20 cellular contexts compared by ENCODE assay signal in the genomic region with DNA sequence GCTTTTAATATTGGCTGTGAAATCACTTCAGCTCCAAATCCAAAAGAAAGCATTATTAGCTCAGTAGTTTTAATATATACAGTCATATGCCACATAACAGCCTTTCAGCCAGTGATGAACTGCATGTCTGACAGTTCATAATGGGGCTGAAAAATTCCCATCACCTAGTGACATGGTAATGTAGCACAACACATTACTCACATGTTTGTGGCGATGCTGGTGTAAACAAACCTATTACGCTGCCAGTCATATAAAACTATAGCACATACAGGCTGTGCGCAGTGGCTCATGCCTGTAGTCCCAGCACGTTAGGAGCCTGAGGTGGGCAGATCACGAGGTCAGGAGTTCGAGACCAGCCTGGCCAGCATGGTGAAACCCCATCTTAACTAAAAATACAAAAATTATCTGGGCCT.
DNase-seq lines count a peak whose midpoint lies in the region; FAIRE-seq and TF ChIP-seq lines count a peak whose summit lies in the region.
"Had no signal": no experiment of that assay in that cellular context is flagged by ENCODE, and none has a peak within 500 bp of the region (broad histone marks: within the 10 kb centered on the region; RNA-seq: fewer than 3 reads in every experiment).

No MANE protein-coding gene starts in this region.

- no peaks in the 10 kb centered on the region for H3K9me3 ChIP-seq in neural cell (ENCODE audit: low read length)
- no peaks in the 10 kb centered on the region for H3K9me3 ChIP-seq in CD4-positive, alpha-beta memory T cell (ENCODE audit: control insufficient read depth in 1 of 2, low read length in 2 of 2)
- H3K9me3 ChIP-seq: neutrophil, SJCRH30 had no signal

- POLR2A ChIA-PET in CD4-positive, alpha-beta memory T cell (lab: Charles Lee; ENCODE audit: partially characterized antibody) = interaction anchor here (0.6 to 3.7 kb wide), 4 partner anchors 13 to 48 kb away, joined by 3 to 20 read pairs (median 11); no protein-coding TSS in a partner anchor

- H3K4me1 ChIP-seq in CD4-positive, alpha-beta memory T cell (ENCODE audit: insufficient read depth, low read length) = no peaks in the 10 kb centered on the region
- H3K4me1 ChIP-seq: SJCRH30 had no signal

- peaks cover 30% of the 10 kb centered on the region for H3K36me3 Mint-ChIP-seq in activated T-cell treated with anti-CD3 and anti-CD28 coated beads, Interleukin-2, amount 50 U/mL, for 24 hours (ENCODE audit: low read depth)
- H3K36me3 Mint-ChIP-seq in activated T-helper 1 cell treated with anti-CD3 and anti-CD28 coated beads, Interleukin-12 subunit alpha, Interleukin-12 subunit beta, Interleukin-2, Interleukin-4 antibody, amounts not matched to agents 30 ng/mL and 10 ng/mL and 1 ng/mL, durations not matched to agents 14 hours and 24 hours and 36 hours (ENCODE audit: low read depth) = peaks cover 11% of the 10 kb centered on the region
- H3K36me3 Mint-ChIP-seq in CD4-positive, alpha-beta memory T cell = peaks cover 6 to 8% of the 10 kb centered on the region in 2 donors

- no peak for TF ChIP-seq POLR2A in H54 (IDR thresholded peaks at IDR 0.05; ENCODE audit: low read depth, low read length)

- H3K27ac Mint-ChIP-seq in activated T-cell treated with anti-CD3 and anti-CD28 coated beads, Interleukin-2, amount 50 U/mL, for 24 hours = peak overlapping the region; percentile 63
- H3K27ac Mint-ChIP-seq in activated T-helper 1 cell treated with anti-CD3 and anti-CD28 coated beads, Interleukin-12 subunit alpha, Interleukin-12 subunit beta, Interleukin-2, Interleukin-4 antibody, amounts not matched to agents 30 ng/mL and 10 ng/mL and 1 ng/mL, durations not matched to agents 14 hours and 24 hours and 36 hours = peak overlapping the region; percentile 5
- H3K27ac Mint-ChIP-seq in CD4-positive, alpha-beta memory T cell = peak overlapping the region in 2 of 7 donors; percentile 41 to 42
- H3K27ac Mint-ChIP-seq: activated naive CD8-positive, alpha-beta T cell treated with anti-CD3 and anti-CD28 coated beads, Interleukin-2, amount 10 ng/mL, durations not matched to agents 7 days and 5 days; HFFc6 had no signal

- no peak overlapping the region for H3K4me2 ChIP-seq in neural cell (ENCODE audit: low read length)
- H3K4me2 ChIP-seq: hepatocyte had no signal

- no peak overlapping the region for H3K9ac ChIP-seq in neural cell (ENCODE audit: low read length)

- CTCF ChIA-PET in CD4-positive, alpha-beta memory T cell (lab: Charles Lee; ENCODE audit: partially characterized antibody) = interaction anchor here (1.5 kb wide), 1 partner anchor 31 kb away, joined by 3 read pairs; no protein-coding TSS in a partner anchor

- H3K27me3 Mint-ChIP-seq in activated T-cell treated with anti-CD3 and anti-CD28 coated beads, Interleukin-2, amount 50 U/mL, for 24 hours = no peaks in the 10 kb centered on the region
- no peaks in the 10 kb centered on the region for H3K27me3 Mint-ChIP-seq in activated T-helper 1 cell treated with anti-CD3 and anti-CD28 coated beads, Interleukin-12 subunit alpha, Interleukin-12 subunit beta, Interleukin-2, Interleukin-4 antibody, amounts not matched to agents 30 ng/mL and 10 ng/mL and 1 ng/mL, durations not matched to agents 14 hours and 24 hours and 36 hours (ENCODE audit: insufficient read depth)
- H3K27me3 Mint-ChIP-seq in CD4-positive, alpha-beta memory T cell = no peaks in the 10 kb centered on the region
- H3K27me3 Mint-ChIP-seq: activated naive CD8-positive, alpha-beta T cell treated with anti-CD3 and anti-CD28 coated beads, Interleukin-2, amount 10 ng/mL, durations not matched to agents 7 days and 5 days had no signal

- FAIRE-seq in H54 (lab: Jason Lieb, UNC) = peak; percentile 61
- FAIRE-seq: kidney had no signal

- no peak for TF ChIP-seq RAD21 in neural cell (conservative IDR thresholded peaks at IDR 0.05)

- peak overlapping the region; percentile 23 for H3K27ac ChIP-seq in neural cell (ENCODE audit: low read length)
- H3K27ac ChIP-seq in CD4-positive, alpha-beta memory T cell (ENCODE audit: low read depth, low read length) = no peak overlapping the region
- H3K27ac ChIP-seq: hepatocyte, neutrophil, SJCRH30 had no signal

- DNase-seq in activated T-cell treated with anti-CD3 and anti-CD28 coated beads, Interleukin-2, amount 50 U/mL, for 24 hours = no peak
- DNase-seq in activated T-cell treated with anti-CD3 and anti-CD28 coated beads, Interleukin-2, amount 50 U/mL, for 1 hour = no peak
- DNase-seq in H54 (ENCODE audit: insufficient read length, low spot score) = no peak
- DNase-seq in activated T-helper 1 cell treated with anti-CD3 and anti-CD28 coated beads, Interleukin-12 subunit alpha, Interleukin-12 subunit beta, Interleukin-2, Interleukin-4 antibody, amounts not matched to agents 30 ng/mL and 10 ng/mL and 1 ng/mL, durations not matched to agents 14 hours and 24 hours and 36 hours (ENCODE audit: low spot score) = no peak
- no peak for DNase-seq in foreskin melanocyte
- DNase-seq in NCI-H2227 treated with DMSO at 0.1 percent for 48 hours (lab: John Stamatoyannopoulos, UW) = no peak
- no peak for DNase-seq in CD4-positive, alpha-beta memory T cell
- DNase-seq: activated naive CD8-positive, alpha-beta T cell treated with anti-CD3 and anti-CD28 coated beads, Interleukin-2, amount 10 ng/mL, durations not matched to agents 7 days and 5 days; effector memory CD4-positive, alpha-beta T cell; HFFc6; kidney; NCI-H1930; NCI-H510A; right cardiac atrium; SJCRH30; stimulated activated CD4-positive, alpha-beta T cell treated with anti-CD3 and anti-CD28 coated beads, Interleukin-1b, Interleukin-23, amount 100 ng/mL, for 48 hours; substantia nigra had no signal

- no peak overlapping the region for H3K4me3 ChIP-seq in neural cell (ENCODE audit: low read length)
- no peak overlapping the region for H3K4me3 ChIP-seq in CD4-positive, alpha-beta memory T cell (ENCODE audit: low read length in 2 of 2)
- H3K4me3 ChIP-seq: hepatocyte, SJCRH30 had no signal

- H3K36me3 ChIP-seq in neural cell (ENCODE audit: insufficient read depth, low read length) = no peaks in the 10 kb centered on the region
- no peaks in the 10 kb centered on the region for H3K36me3 ChIP-seq in CD4-positive, alpha-beta memory T cell (ENCODE audit: insufficient read depth, low read length)
- H3K36me3 ChIP-seq: SJCRH30 had no signal

- H3F3A ChIP-seq in neural cell (ENCODE audit: insufficient read depth, low read length, poor library complexity, severe bottlenecking) = no peaks in the 10 kb centered on the region

- no peak overlapping the region for H2AFZ ChIP-seq in neural cell (ENCODE audit: low read depth, low read length)
- H2AFZ ChIP-seq: hepatocyte had no signal

- H4K20me1 ChIP-seq in neural cell (ENCODE audit: insufficient read depth) = no peaks in the 10 kb centered on the region

- peaks cover 35% of the 10 kb centered on the region for H3K4me1 Mint-ChIP-seq in activated T-cell treated with anti-CD3 and anti-CD28 coated beads, Interleukin-2, amount 50 U/mL, for 24 hours (ENCODE audit: low read depth)
- peaks cover 41% of the 10 kb centered on the region for H3K4me1 Mint-ChIP-seq in activated T-helper 1 cell treated with anti-CD3 and anti-CD28 coated beads, Interleukin-12 subunit alpha, Interleukin-12 subunit beta, Interleukin-2, Interleukin-4 antibody, amounts not matched to agents 30 ng/mL and 10 ng/mL and 1 ng/mL, durations not matched to agents 14 hours and 24 hours and 36 hours (ENCODE audit: low read depth)
- H3K4me1 Mint-ChIP-seq in CD4-positive, alpha-beta memory T cell = peaks cover 7 to 17% (median 12%) of the 10 kb centered on the region in 4 donors

- intact Hi-C loops in activated T-helper 1 cell treated with anti-CD3 and anti-CD28 coated beads, Interleukin-12 subunit alpha, Interleukin-12 subunit beta, Interleukin-2, Interleukin-4 antibody, amounts not matched to agents 30 ng/mL and 10 ng/mL and 1 ng/mL, durations not matched to agents 14 hours and 24 hours and 36 hours (cut with micrococcal nuclease) = no loop called here
- intact Hi-C loops in CD4-positive, alpha-beta memory T cell (cut with micrococcal nuclease) = no loop called here

- no peaks in the 10 kb centered on the region for H3K79me2 ChIP-seq in neural cell (replicated peaks; ENCODE audit: insufficient read depth, low read length)

- H3K4me3 Mint-ChIP-seq in activated T-cell treated with anti-CD3 and anti-CD28 coated beads, Interleukin-2, amount 50 U/mL, for 24 hours = no peak overlapping the region
- H3K4me3 Mint-ChIP-seq in activated T-helper 1 cell treated with anti-CD3 and anti-CD28 coated beads, Interleukin-12 subunit alpha, Interleukin-12 subunit beta, Interleukin-2, Interleukin-4 antibody, amounts not matched to agents 30 ng/mL and 10 ng/mL and 1 ng/mL, durations not matched to agents 14 hours and 24 hours and 36 hours = no peak overlapping the region
- H3K4me3 Mint-ChIP-seq in CD4-positive, alpha-beta memory T cell = no peak overlapping the region
- H3K4me3 Mint-ChIP-seq: activated naive CD8-positive, alpha-beta T cell treated with anti-CD3 and anti-CD28 coated beads, Interleukin-2, amount 10 ng/mL, durations not matched to agents 7 days and 5 days; HFFc6 had no signal

- H3K9me2 ChIP-seq in neural cell (ENCODE audit: insufficient read depth, low read length) = no peaks in the 10 kb centered on the region

- H3K27me3 ChIP-seq in neural cell (ENCODE audit: insufficient read depth, low read depth, low read length) = no peaks in the 10 kb centered on the region
- no peaks in the 10 kb centered on the region for H3K27me3 ChIP-seq in CD4-positive, alpha-beta memory T cell (ENCODE audit: insufficient read depth, low read length)
- H3K27me3 ChIP-seq: hepatocyte, neutrophil, SJCRH30 had no signal

- TF ChIP-seq CTCF in neural cell (IDR thresholded peaks at IDR 0.05; ENCODE audit: poor library complexity, severe bottlenecking) = no peak

- no peaks in the 10 kb centered on the region for H3K9me3 Mint-ChIP-seq in activated T-cell treated with anti-CD3 and anti-CD28 coated beads, Interleukin-2, amount 50 U/mL, for 24 hours
- no peaks in the 10 kb centered on the region for H3K9me3 Mint-ChIP-seq in activated T-helper 1 cell treated with anti-CD3 and anti-CD28 coated beads, Interleukin-12 subunit alpha, Interleukin-12 subunit beta, Interleukin-2, Interleukin-4 antibody, amounts not matched to agents 30 ng/mL and 10 ng/mL and 1 ng/mL, durations not matched to agents 14 hours and 24 hours and 36 hours
- no peaks in the 10 kb centered on the region for H3K9me3 Mint-ChIP-seq in CD4-positive, alpha-beta memory T cell
- H3K9me3 Mint-ChIP-seq: activated naive CD8-positive, alpha-beta T cell treated with anti-CD3 and anti-CD28 coated beads, Interleukin-2, amount 10 ng/mL, durations not matched to agents 7 days and 5 days; HFFc6 had no signal

- TF ChIP-seq EP300 in neural cell (conservative IDR thresholded peaks at IDR 0.05; ENCODE audit: poor library complexity, severe bottlenecking) = peak; percentile 98

TF ChIP-seq in neural cell, 6 proteins besides CTCF, POLR2A, EP300 and RAD21 (continues in another document):
- peak; percentile 52 for TF ChIP-seq MXI1 (conservative IDR thresholded peaks at IDR 0.05; ENCODE audit: poor library complexity, severe bottlenecking)
- TF ChIP-seq POLR2AphosphoS5 (IDR thresholded peaks at IDR 0.05) = peak; percentile 99
- TF ChIP-seq EZH2 (IDR thresholded peaks at IDR 0.05; ENCODE audit: borderline replicate concordance, insufficient read depth, low read length, poor library complexity, severe bottlenecking) = no peak
